In the genomic region with DNA sequence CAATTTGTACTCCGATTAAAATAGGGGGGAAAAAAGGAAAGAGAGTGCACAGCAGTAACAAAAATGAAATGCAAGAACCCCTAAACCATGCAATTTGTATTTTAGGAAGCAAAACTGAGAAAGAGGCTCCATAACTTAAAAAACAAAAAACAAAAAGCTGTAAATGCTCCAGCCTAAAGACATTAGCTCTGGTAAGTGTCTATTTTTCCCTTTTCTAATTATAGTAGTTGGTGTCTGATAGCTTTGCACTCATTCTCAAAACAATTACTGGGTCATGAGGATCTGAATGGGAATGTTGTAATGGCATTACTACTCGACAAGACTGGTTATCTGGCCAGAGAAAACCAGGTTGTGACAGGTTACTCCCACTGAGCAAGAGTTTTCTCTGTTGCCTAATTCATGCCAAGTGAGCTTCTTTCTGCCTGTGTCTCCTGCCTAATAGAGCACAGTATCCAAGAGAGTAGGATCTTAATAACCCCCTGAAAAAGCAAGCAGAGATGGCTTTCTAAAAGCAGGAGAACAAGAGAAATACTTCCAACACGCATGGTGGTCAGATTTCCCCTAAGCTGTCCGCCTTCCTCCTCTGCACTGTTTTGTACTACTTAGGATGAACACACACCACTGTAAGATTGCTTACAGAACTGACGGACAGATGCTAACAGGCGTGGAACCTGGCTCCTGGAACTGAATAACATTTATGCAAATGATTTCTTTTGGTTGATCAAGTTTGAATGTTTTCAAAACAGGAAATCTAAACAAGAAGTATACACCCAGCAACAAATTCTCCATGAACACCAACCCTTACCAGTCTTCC, we compare ENCODE assay signal across 8 cellular contexts.
DNase-seq lines count a peak whose midpoint lies in the region; ATAC-seq and TF ChIP-seq lines count a peak whose summit lies in the region.

No MANE protein-coding gene starts in this region.

- TF ChIP-seq CTCF in 22Rv1 (IDR thresholded peaks at IDR 0.05) = no peak
- TF ChIP-seq CTCF in KMS-11 (conservative IDR thresholded peaks at IDR 0.05; ENCODE audit: low read depth, low read length) = no peak
- TF ChIP-seq CTCF in brain microvascular endothelial cell (IDR thresholded peaks at IDR 0.05; ENCODE audit: low read depth, low read length, missing control alignments) = no peak
- TF ChIP-seq CTCF in liver (IDR thresholded peaks at IDR 0.05; ENCODE audit: low read depth, low read length, missing input control) = no peak
- TF ChIP-seq CTCF in tibial nerve (IDR thresholded peaks at IDR 0.05) = no peak

- peak; percentile 40 for DNase-seq in brain microvascular endothelial cell
- peak in 1 of 2 donors; percentile 61 for DNase-seq in tibial nerve (ENCODE audit: low spot score in 2 of 2)
- no peak for DNase-seq in activated CD8-positive, alpha-beta memory T cell treated with anti-CD3 and anti-CD28 coated beads, Interleukin-2, amount 50 U/mL, for 4 hours

- H3K4me1 ChIP-seq in KMS-11 (ENCODE audit: low read depth, poor library complexity, severe bottlenecking) = peaks cover 83% of the 10 kb centered on the region
- H3K4me1 ChIP-seq in liver (ENCODE audit: control insufficient read depth in 4 of 4, insufficient read depth in 4 of 4, low read length in 3 of 4) = peaks cover 2 to 36% (median 26%) of the 10 kb centered on the region in 4 donors
- peaks cover 6 to 91% (median 63%) of the 10 kb centered on the region in 4 donors for H3K4me1 ChIP-seq in tibial nerve

- in situ Hi-C loops in brain microvascular endothelial cell (cut with HindIII; ENCODE audit: low pct_ligation_motif_present, low sequenced_read_pairs) = no loop called here

- peak overlapping the region; percentile 91 for H3K4me2 ChIP-seq in KMS-11

- H4K20me1 ChIP-seq in KMS-11 (ENCODE audit: insufficient read depth) = no peaks in the 10 kb centered on the region

- H3K79me2 ChIP-seq in KMS-11 (ENCODE audit: insufficient read depth, low read depth) = peaks cover 25% of the 10 kb centered on the region; the same call in 1 of the 2 replicates

- H3K4me3 ChIP-seq in KMS-11 (IDR thresholded peaks at IDR 0.05; ENCODE audit: insufficient read depth, low read depth, low read length) = no peak overlapping the region
- no peak overlapping the region for H3K4me3 ChIP-seq in brain microvascular endothelial cell (ENCODE audit: low read depth, low read length)
- no peak overlapping the region for H3K4me3 ChIP-seq in liver (ENCODE audit: low read depth in 1 of 3, low read length in 3 of 3)
- peak overlapping the region in 2 of 4 donors; percentile 3 to 8 for H3K4me3 ChIP-seq in tibial nerve

- 50% methylated on average over 6 of the region's 6 CpGs for WGBS in liver
- 50 to 53% methylated on average over 6 of the region's 6 CpGs for WGBS in tibial nerve, 2 donors

- H3K36me3 ChIP-seq in KMS-11 (ENCODE audit: insufficient read depth) = no peaks in the 10 kb centered on the region
- no peaks in the 10 kb centered on the region for H3K36me3 ChIP-seq in brain microvascular endothelial cell (replicated peaks)
- peaks cover 0 to 3% (median 2%) of the 10 kb centered on the region in 4 donors for H3K36me3 ChIP-seq in liver (ENCODE audit: control insufficient read depth in 4 of 4, insufficient read depth in 3 of 4, low read depth in 1 of 4, low read length in 3 of 4)
- peaks cover 0 to 37% (median 5%) of the 10 kb centered on the region in 3 donors for H3K36me3 ChIP-seq in tibial nerve

- H3K27ac ChIP-seq in 22Rv1 = peak overlapping the region; percentile 91
- H3K27ac ChIP-seq in KMS-11 = peak overlapping the region; percentile 71
- peak overlapping the region; percentile 86 for H3K27ac ChIP-seq in brain microvascular endothelial cell
- peak overlapping the region; percentile 89 to 92 for H3K27ac ChIP-seq in liver (ENCODE audit: low read depth in 1 of 2, low read length in 2 of 2)
- H3K27ac ChIP-seq in tibial nerve = peak overlapping the region; percentile 94 to 98 (median 96)

- H3K9me3 ChIP-seq in liver (ENCODE audit: control insufficient read depth in 4 of 4, low read length in 3 of 4) (no peaks in the 10 kb centered on the region), tibial nerve (no peaks in the 10 kb centered on the region)

- no peak for TF ChIP-seq EP300 in tibial nerve (IDR thresholded peaks at IDR 0.05)

- H3K27me3 ChIP-seq in KMS-11 (ENCODE audit: insufficient read depth, low read depth) = no peaks in the 10 kb centered on the region
- no peaks in the 10 kb centered on the region for H3K27me3 ChIP-seq in brain microvascular endothelial cell (replicated peaks)
- H3K27me3 ChIP-seq in liver (ENCODE audit: control insufficient read depth in 4 of 4, insufficient read depth in 4 of 4, low read length in 3 of 4) = no peaks in the 10 kb centered on the region
- H3K27me3 ChIP-seq in tibial nerve = no peaks in the 10 kb centered on the region

- no peak overlapping the region for H2AFZ ChIP-seq in KMS-11 (ENCODE audit: low read depth)

- no peak for TF ChIP-seq RAD21 in liver (IDR thresholded peaks at IDR 0.05)

- no peak for TF ChIP-seq POLR2A in tibial nerve (IDR thresholded peaks at IDR 0.05)

- H3K9ac ChIP-seq in KMS-11 (peak overlapping the region; percentile 43; the same call in 1 of the 2 replicates), liver (ENCODE audit: low read depth in 1 of 2, low read length in 2 of 2) (peak overlapping the region; percentile 40 to 70)

- no peak for ATAC-seq in HG02759 (IDR thresholded peaks at IDR 0.05; ENCODE audit: unreplicated experiment)
- ATAC-seq in GM18873 (IDR thresholded peaks at IDR 0.05; ENCODE audit: low FRiP score, unreplicated experiment) = no peak

TF ChIP-seq in liver, 16 proteins besides CTCF, POLR2A, EP300 and RAD21:
- TF ChIP-seq JUND (IDR thresholded peaks at IDR 0.05) = peak in 1 of 2 donors; percentile 9
- no peak for TF ChIP-seq FOXA2 (IDR thresholded peaks at IDR 0.05)
- TF ChIP-seq HNF4A (conservative IDR thresholded peaks at IDR 0.05) = peak in 1 of 2 donors; percentile 7
- no peak for TF ChIP-seq ATF3 (IDR thresholded peaks at IDR 0.05)
- no peak for TF ChIP-seq YY1 (IDR thresholded peaks at IDR 0.05)
- TF ChIP-seq NR2F2 (IDR thresholded peaks at IDR 0.05) = no peak
